1 cellular context compared by ENCODE assay signal in the genomic region with DNA sequence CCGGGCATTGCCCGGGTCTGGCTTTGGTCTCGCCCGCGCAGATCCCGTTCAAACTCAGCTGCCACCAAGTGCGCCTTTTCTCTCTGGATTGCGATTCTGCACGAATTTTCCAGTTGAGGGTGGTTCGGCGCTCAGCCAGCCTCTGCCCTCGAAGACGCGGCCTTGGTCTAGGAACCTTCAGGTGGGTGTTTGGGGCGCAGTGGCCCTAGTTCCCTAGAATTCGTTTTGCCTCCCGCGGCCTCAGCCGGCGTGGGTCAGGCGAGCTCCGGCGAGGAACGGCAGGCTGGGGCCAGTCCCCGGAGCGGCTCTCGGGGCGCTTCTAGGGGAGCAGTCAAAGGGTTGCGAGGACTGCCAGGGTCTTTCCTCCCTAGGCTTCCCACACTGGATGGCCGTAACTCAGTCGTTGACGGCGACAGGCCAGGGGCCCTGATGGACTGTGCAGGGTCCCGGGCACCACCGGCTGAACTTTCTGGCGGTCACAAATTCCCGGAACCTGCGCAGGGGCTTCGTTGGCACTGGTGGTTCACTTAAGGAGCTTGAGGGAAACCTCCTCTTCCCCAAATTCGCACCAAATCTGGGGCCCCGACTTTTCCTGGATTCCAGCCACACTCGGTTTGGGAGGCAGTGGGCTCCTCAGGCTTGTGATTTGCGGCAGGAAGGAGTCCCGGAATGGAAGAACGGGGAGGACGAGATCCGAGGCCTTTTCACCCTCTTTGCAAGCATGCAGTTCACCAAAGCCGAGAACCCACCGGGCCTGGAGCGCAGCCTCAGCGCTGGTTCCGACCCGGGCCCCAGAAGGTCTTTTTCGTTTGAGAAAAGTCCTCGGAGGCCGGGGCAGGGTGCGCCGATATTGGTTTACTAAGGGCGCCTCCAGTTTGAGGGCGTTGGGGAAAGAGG.
TF ChIP-seq lines count a peak whose summit lies in the region.

No MANE protein-coding gene starts in this region.

TF ChIP-seq in K562, 482 proteins besides CTCF, POLR2A, EP300 and RAD21:
- TF ChIP-seq RBM14 (IDR thresholded peaks at IDR 0.05; ENCODE audit: borderline replicate concordance, insufficient read depth, low read depth, low read length), result 0 out of 2 replicates have a peak, but pooled peaks have one; percentile 4
- peak; percentile 36; the same call in 1 of the 2 replicates for TF ChIP-seq RBFOX2 (IDR thresholded peaks at IDR 0.05; ENCODE audit: low read depth, low read length)
- no peak for TF ChIP-seq GABPB1 (CRISPR knock-in tag; IDR thresholded peaks at IDR 0.05)
